9 cellular contexts compared by ENCODE assay signal in the genomic region with DNA sequence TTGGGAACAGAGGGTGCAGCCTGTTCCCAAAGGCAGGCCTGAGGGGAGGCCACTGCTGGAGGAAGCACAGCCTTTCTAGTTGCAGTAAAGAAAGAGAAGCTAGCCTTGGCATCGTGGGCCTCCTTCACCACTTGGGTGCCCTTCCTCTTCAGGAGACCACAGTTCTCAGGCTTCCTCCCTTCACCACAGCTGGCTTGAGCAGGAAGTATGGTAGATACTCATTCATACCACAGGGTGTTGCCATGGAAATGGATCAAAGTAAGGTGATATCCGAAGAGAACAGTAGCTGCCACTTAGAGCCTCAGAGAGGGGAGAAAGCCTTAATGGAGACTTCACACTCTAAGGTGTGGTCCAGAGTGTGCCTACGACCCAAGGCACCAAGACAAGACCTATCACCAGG.
DNase-seq lines count a peak whose midpoint lies in the region; ATAC-seq and TF ChIP-seq lines count a peak whose summit lies in the region.
"Had no signal": no experiment of that assay in that cellular context is flagged by ENCODE, and none has a peak within 500 bp of the region (broad histone marks: within the 10 kb centered on the region; RNA-seq: fewer than 3 reads in every experiment).

No MANE protein-coding gene starts in this region.

- TF ChIP-seq POLR2A in adrenal gland (IDR thresholded peaks at IDR 0.05): no peak

- H3K36me3 ChIP-seq in lower lobe of right lung (no peaks in the 10 kb centered on the region), adrenal gland (replicated peaks in 1 of 2) (no peaks in the 10 kb centered on the region), WERI-Rb-1 (no peaks in the 10 kb centered on the region)

- H3K27me3 ChIP-seq in lower lobe of right lung (ENCODE audit: low read depth): no peaks in the 10 kb centered on the region
- H3K27me3 ChIP-seq in adrenal gland: no peaks in the 10 kb centered on the region
- no peaks in the 10 kb centered on the region for H3K27me3 ChIP-seq in WERI-Rb-1 (ENCODE audit: insufficient read depth, low read depth, severe bottlenecking)

- no peaks in the 10 kb centered on the region for H3K9me3 ChIP-seq in lower lobe of right lung
- H3K9me3 ChIP-seq in adrenal gland (replicated peaks in 1 of 3): no peaks in the 10 kb centered on the region
- no peaks in the 10 kb centered on the region for H3K9me3 ChIP-seq in WERI-Rb-1 (ENCODE audit: severe bottlenecking)
- H3K9me3 ChIP-seq: A549 had no signal

- 61 to 72% (median 68%) methylated on average over 3 of the region's 3 CpGs for WGBS in adrenal gland, 4 donors

- intact Hi-C loops in lower lobe of right lung (cut with DNase I) (no loop called here), adrenal gland (cut with DNase I) (no loop called here)

- H3K4me3 ChIP-seq in lower lobe of right lung (no peak overlapping the region), adrenal gland (no peak overlapping the region), WERI-Rb-1 (ENCODE audit: low read depth, low read length) (no peak overlapping the region)
- H3K4me3 ChIP-seq: A549 had no signal

- peak; percentile 68 for ATAC-seq in HG03159 (IDR thresholded peaks at IDR 0.05; ENCODE audit: unreplicated experiment)
- peak; percentile 62 to 72 for ATAC-seq in lower lobe of right lung
- ATAC-seq: A549 had no signal

- H3K27ac ChIP-seq in lower lobe of right lung (no peak overlapping the region), adrenal gland (no peak overlapping the region), WERI-Rb-1 (no peak overlapping the region)
- H3K27ac ChIP-seq: A549 had no signal

- DNase-seq in NCI-H748 (lab: John Stamatoyannopoulos, UW; ENCODE audit: unreplicated experiment) (peak; percentile 19), NCI-H748 treated with DMSO at 0.1 percent for 48 hours (lab: John Stamatoyannopoulos, UW) (no peak), T-helper 9 cell (peak; percentile 56), lower lobe of right lung (peak; percentile 56), adrenal gland (no peak), WERI-Rb-1 (no peak), DMS 273 (lab: John Stamatoyannopoulos, UW; ENCODE audit: unreplicated experiment) (no peak)

- TF ChIP-seq CTCF in lower lobe of right lung (IDR thresholded peaks at IDR 0.05) (no peak), adrenal gland (IDR thresholded peaks at IDR 0.05) (no peak), WERI-Rb-1 (IDR thresholded peaks at IDR 0.05; ENCODE audit: low read depth, low read length) (no peak)

- H3K4me1 ChIP-seq in lower lobe of right lung (peaks cover 38% of the 10 kb centered on the region), adrenal gland (replicated peaks in 1 of 2) (no peaks in the 10 kb centered on the region)
- H3K4me1 ChIP-seq: A549 had no signal

Comparison
In these comparisons a context has a peak if more than half of its experiments do, and no peak if none do; other contexts are left out.
1. DNase-seq: peak in NCI-H748 (single experiment), T-helper 9 cell (single experiment) and lower lobe of right lung (single experiment); none in NCI-H748 treated with DMSO at 0.1 percent for 48 hours (single experiment), adrenal gland (0 of 7), WERI-Rb-1 (single experiment) and DMS 273 (single experiment).